Comparison of ENCODE assay signal across 21 cellular contexts in the genomic region with DNA sequence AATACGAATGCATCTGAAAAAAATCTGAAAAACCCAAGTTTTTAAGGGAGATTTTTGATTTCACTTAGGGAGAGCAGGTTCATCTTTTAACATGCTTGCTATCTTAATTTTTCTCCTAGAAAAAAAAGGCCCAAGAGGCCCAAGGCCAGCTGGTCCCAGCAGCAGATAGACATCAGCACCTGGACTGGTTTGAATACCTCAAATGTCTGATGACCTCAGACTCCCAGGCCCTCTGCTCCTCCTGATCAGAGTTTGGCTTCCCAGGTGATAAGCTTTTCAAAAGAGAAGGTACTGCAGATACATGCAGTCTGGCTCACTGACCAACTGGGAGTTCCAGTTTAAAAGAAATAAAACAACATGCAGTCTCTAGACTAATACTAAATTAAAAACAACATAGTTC.
"Had no signal": no experiment of that assay in that cellular context is flagged by ENCODE, and none has a peak within 500 bp of the region (broad histone marks: within the 10 kb centered on the region; RNA-seq: fewer than 3 reads in every experiment).

No MANE protein-coding gene starts in this region.

- H3K27me3 ChIP-seq: SJSA1 had no signal

- ATAC-seq: HepG2 had no signal

- DNase-seq: IMR-90, Kasumi-1, KG1, MM.1S, NCI-H1092 treated with DMSO at 0.1 percent for 48 hours, NCI-H1436 treated with DMSO at 0.1 percent for 48 hours, NCI-H1694, NCI-H187 treated with DMSO at 0.1 percent for 48 hours, NCI-H2029 treated with DMSO at 0.1 percent for 48 hours, NCI-H226, NCI-H446, NCI-H510A, NCI-H524 treated with DMSO at 0.1 percent for 48 hours, NCI-H69, NCI-H774, Right ventricle myocardium superior, RPMI8226, SIG-M5 had no signal

- H3K27ac ChIP-seq: SJSA1, SK-N-MC had no signal

- H3K9me3 ChIP-seq: SJSA1 had no signal

- H3K36me3 ChIP-seq: SJSA1 had no signal

- H3K4me1 ChIP-seq: SJSA1 had no signal

- H3K4me3 ChIP-seq: SJSA1, SK-N-MC had no signal
